1 cellular context compared by ENCODE assay signal in genomic region chr1:45569962-45570581, GRCh38.
TF ChIP-seq lines count a peak whose summit lies in the region.

No MANE protein-coding gene starts in this region.

TF ChIP-seq in H1, 55 proteins besides CTCF, POLR2A, EP300 and RAD21 (continued from another document):
- no peak for TF ChIP-seq SIN3A (conservative IDR thresholded peaks at IDR 0.05 in 1 of 2, IDR thresholded peaks at IDR 0.05 in 1 of 2; ENCODE audit: low read depth in 1 of 2, low read length in 2 of 2)
- no peak for TF ChIP-seq TCF12 (IDR thresholded peaks at IDR 0.05; ENCODE audit: low read depth, low read length)
- TF ChIP-seq FOSL1 (IDR thresholded peaks at IDR 0.05; ENCODE audit: insufficient read depth, low read depth, low read length) = no peak
- no peak for TF ChIP-seq BACH1 (IDR thresholded peaks at IDR 0.05; ENCODE audit: low read length)
- TF ChIP-seq SUZ12 (IDR thresholded peaks at IDR 0.05; ENCODE audit: low read length) = no peak
- no peak for TF ChIP-seq KDM4A (IDR thresholded peaks at IDR 0.05; ENCODE audit: low read depth, low read length, severe bottlenecking)
- no peak for TF ChIP-seq CHD1 (IDR thresholded peaks at IDR 0.05; ENCODE audit: low read depth, low read length)
- no peak for TF ChIP-seq ASH2L (IDR thresholded peaks at IDR 0.05; ENCODE audit: low read length)
- 0 out of 2 replicates have a peak, but pooled peaks have one; percentile 13 for TF ChIP-seq TAF1 (IDR thresholded peaks at IDR 0.05; ENCODE audit: low read depth, low read length)
- no peak for TF ChIP-seq SAP30 (IDR thresholded peaks at IDR 0.05; ENCODE audit: insufficient read depth, insufficient replicate concordance, low read length)
